In genomic region chr4:9158392-9158791, GRCh38 we compare ENCODE assay signal across 17 cellular contexts. TPM values are rescaled to one million over a fixed set of nuclear protein-coding genes. Genes with fewer than 3 reads are reported as not detected.
"Had no signal": no experiment of that assay in that cellular context is flagged by ENCODE, and none has a peak within 500 bp of the region (broad histone marks: within the 10 kb centered on the region; RNA-seq: fewer than 3 reads in every experiment).

No MANE protein-coding gene starts in this region.

RNA-seq across cellular contexts. Expression of gene FAM90A26, which starts 11.8 kb away (rescaled TPM):
- total RNA-seq: activated CD4-positive, alpha-beta T cell treated with anti-CD3 and anti-CD28 coated beads, Interleukin-2, amount 10 ng/mL, durations not matched to agents 7 days and 5 days; activated CD8-positive, alpha-beta memory T cell treated with anti-CD3 and anti-CD28 coated beads, Interleukin-2, amount 10 ng/mL, durations not matched to agents 7 days and 5 days; activated T-helper 1 cell treated with anti-CD3 and anti-CD28 coated beads, Interleukin-12 subunit alpha, Interleukin-12 subunit beta, Interleukin-2, Interleukin-4 antibody, amounts not matched to agents 30 ng/mL and 10 ng/mL and 1 ng/mL, durations not matched to agents 14 hours and 24 hours and 36 hours; astrocyte; chondrocyte; dermis blood vessel endothelial cell; endodermal cell; left lung; occipital lobe; posterior vena cava; right atrium auricular region; skeletal muscle tissue; T-helper 2 cell treated with Interferon-gamma antibody and Interleukin-4, amounts not matched to agents 100 ng/mL and 5 ng/mL, for 36 hours; temporal lobe; upper lobe of left lung had no signal
- polyA plus RNA-seq: adipose tissue, keratinocyte had no signal

RNA-seq across cellular contexts. Expression of gene USP17L10, which starts 52.1 kb away (rescaled TPM):
- total RNA-seq: activated CD4-positive, alpha-beta T cell treated with anti-CD3 and anti-CD28 coated beads, Interleukin-2, amount 10 ng/mL, durations not matched to agents 7 days and 5 days; activated CD8-positive, alpha-beta memory T cell treated with anti-CD3 and anti-CD28 coated beads, Interleukin-2, amount 10 ng/mL, durations not matched to agents 7 days and 5 days; activated T-helper 1 cell treated with anti-CD3 and anti-CD28 coated beads, Interleukin-12 subunit alpha, Interleukin-12 subunit beta, Interleukin-2, Interleukin-4 antibody, amounts not matched to agents 30 ng/mL and 10 ng/mL and 1 ng/mL, durations not matched to agents 14 hours and 24 hours and 36 hours; astrocyte; chondrocyte; dermis blood vessel endothelial cell; endodermal cell; left lung; occipital lobe; posterior vena cava; right atrium auricular region; skeletal muscle tissue; T-helper 2 cell treated with Interferon-gamma antibody and Interleukin-4, amounts not matched to agents 100 ng/mL and 5 ng/mL, for 36 hours; temporal lobe; upper lobe of left lung had no signal
- polyA plus RNA-seq: adipose tissue, keratinocyte had no signal

RNA-seq across cellular contexts. Expression of gene USP17L11, which starts 56.8 kb away (rescaled TPM):
- total RNA-seq: activated CD4-positive, alpha-beta T cell treated with anti-CD3 and anti-CD28 coated beads, Interleukin-2, amount 10 ng/mL, durations not matched to agents 7 days and 5 days; activated CD8-positive, alpha-beta memory T cell treated with anti-CD3 and anti-CD28 coated beads, Interleukin-2, amount 10 ng/mL, durations not matched to agents 7 days and 5 days; activated T-helper 1 cell treated with anti-CD3 and anti-CD28 coated beads, Interleukin-12 subunit alpha, Interleukin-12 subunit beta, Interleukin-2, Interleukin-4 antibody, amounts not matched to agents 30 ng/mL and 10 ng/mL and 1 ng/mL, durations not matched to agents 14 hours and 24 hours and 36 hours; astrocyte; chondrocyte; dermis blood vessel endothelial cell; endodermal cell; left lung; occipital lobe; posterior vena cava; right atrium auricular region; skeletal muscle tissue; T-helper 2 cell treated with Interferon-gamma antibody and Interleukin-4, amounts not matched to agents 100 ng/mL and 5 ng/mL, for 36 hours; temporal lobe; upper lobe of left lung had no signal
- polyA plus RNA-seq: adipose tissue, keratinocyte had no signal
